In the genomic region with DNA sequence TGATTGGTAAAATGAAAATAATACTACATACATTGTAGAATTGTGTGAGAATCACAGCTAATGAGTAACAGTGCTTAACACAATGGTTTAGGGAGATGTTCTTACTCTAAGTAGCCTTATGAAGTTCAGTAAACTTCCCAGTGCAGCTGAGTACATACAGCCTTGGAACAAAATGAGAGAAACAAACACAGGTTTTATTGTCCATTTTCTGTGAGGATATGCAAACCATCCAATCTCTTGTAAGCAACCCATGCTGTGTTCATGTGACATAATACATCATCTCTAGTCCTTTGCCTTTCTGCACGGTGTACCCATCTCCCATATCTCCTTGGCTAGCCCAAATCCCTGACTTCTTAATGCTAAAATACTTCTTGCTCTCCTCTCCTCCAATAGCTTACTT, we compare ENCODE assay signal across 26 cellular contexts. TPM values are rescaled to one million over a fixed set of nuclear protein-coding genes. Genes with fewer than 3 reads are reported as not detected.
DNase-seq lines count a peak whose midpoint lies in the region; ATAC-seq and TF ChIP-seq lines count a peak whose summit lies in the region.
"Had no signal": no experiment of that assay in that cellular context is flagged by ENCODE, and none has a peak within 500 bp of the region (broad histone marks: within the 10 kb centered on the region; RNA-seq: fewer than 3 reads in every experiment).

No MANE protein-coding gene starts in this region.

- H3K27me3 ChIP-seq in endocrine pancreas (ENCODE audit: control insufficient read depth, insufficient read depth, low read length) (no peaks in the 10 kb centered on the region), prostate gland (replicated peaks; ENCODE audit: insufficient read depth) (no peaks in the 10 kb centered on the region)
- H3K27me3 ChIP-seq: SJSA1 had no signal

- H3K4me3 ChIP-seq in endocrine pancreas (ENCODE audit: control insufficient read depth, insufficient read depth, low read length) (no peak overlapping the region), prostate gland (no peak overlapping the region)
- H3K4me3 ChIP-seq: K562, SJSA1 had no signal

- TF ChIP-seq CTCF in VCaP (conservative IDR thresholded peaks at IDR 0.05) (no peak), prostate gland (IDR thresholded peaks at IDR 0.05) (no peak)

- DNase-seq in NCI-H774 (lab: John Stamatoyannopoulos, UW) (peak; percentile 27), prostate gland (ENCODE audit: low spot score) (peak; percentile 37), HPDE6-E6E7 (ENCODE audit: extremely low spot score) (no peak), ecto neural progenitor cell (ENCODE audit: low spot score) (no peak)
- DNase-seq: Caco-2; CD8-positive, alpha-beta T cell; DMS79 treated with DMSO at 0.1 percent for 48 hours; GF-D8; Kasumi-1; MV-4-11; NCI-H1105; NCI-H1436 treated with DMSO at 0.1 percent for 48 hours; NCI-H187 treated with DMSO at 0.1 percent for 48 hours; NCI-H510A; NCI-H69; NK-92 treated with Interleukin-12 subunit alpha and Interleukin-12 subunit beta, amount 100 ng/mL, for 24 hours; Right ventricle myocardium superior; RPMI8226 had no signal

- intact Hi-C loops in prostate gland (cut with DNase I) = no loop called here

- peak overlapping the region; percentile 14 for H3K9ac ChIP-seq in endocrine pancreas (ENCODE audit: control insufficient read depth, insufficient read depth, low read length)

- H3K27ac ChIP-seq in VCaP = peak overlapping the region; percentile 64
- H3K27ac ChIP-seq in prostate gland = no peak overlapping the region
- H3K27ac ChIP-seq: C4-2B, SJSA1 had no signal

- peaks cover 34% of the 10 kb centered on the region for H3K4me1 ChIP-seq in endocrine pancreas (ENCODE audit: control insufficient read depth, insufficient read depth, low read length)
- H3K4me1 ChIP-seq in prostate gland (replicated peaks) = no peaks in the 10 kb centered on the region
- H3K4me1 ChIP-seq: Caco-2 had no signal

- 43% methylated on average over 1 of the region's 1 CpG for WGBS in prostate gland

- no peak for TF ChIP-seq POLR2A in prostate gland (IDR thresholded peaks at IDR 0.05)

- ATAC-seq in GM18861 (IDR thresholded peaks at IDR 0.05; ENCODE audit: unreplicated experiment) = no peak
- ATAC-seq: CD8-positive, alpha-beta T cell; K562 had no signal

- H3K9me3 ChIP-seq in endocrine pancreas (ENCODE audit: control insufficient read depth, low read length) (no peaks in the 10 kb centered on the region), prostate gland (no peaks in the 10 kb centered on the region)
- H3K9me3 ChIP-seq: Caco-2, SJSA1 had no signal

- H3K36me3 ChIP-seq in endocrine pancreas (ENCODE audit: control insufficient read depth, insufficient read depth, low read length) (peaks cover 5% of the 10 kb centered on the region), prostate gland (peaks cover 0 to 9% of the 10 kb centered on the region in 2 donors)

RNA-seq across cellular contexts. Expression of a gene that starts 14.6 kb away (rescaled TPM):
- 10 to 100 TPM; 36.8 to 73.2 TPM for total RNA-seq in prostate gland

RNA-seq across cellular contexts. Expression of a gene that starts 35.2 kb away (rescaled TPM):
- 10 to 100 TPM; 47.5 to 51.5 TPM for total RNA-seq in prostate gland

RNA-seq across cellular contexts. Expression of a gene that starts 50.7 kb away (rescaled TPM):
- under 1 TPM in 1 of 2 donors, not detected in 1; 0.74 TPM for total RNA-seq in prostate gland
- total RNA-seq: B cell; Caco-2; CD8-positive, alpha-beta T cell; K562; MCF 10A; Right ventricle myocardium superior; SJSA1 had no signal

Comparison
In these comparisons a context has a peak if more than half of its experiments do, and no peak if none do; other contexts are left out.
1. DNase-seq: peak in NCI-H774 (single experiment) and prostate gland (single experiment); none in HPDE6-E6E7 (single experiment) and ecto neural progenitor cell (single experiment).